8 cellular contexts compared by ENCODE assay signal in genomic region chr2:162073776-162074578, GRCh38. TPM values are rescaled to one million over a fixed set of nuclear protein-coding genes. Genes with fewer than 3 reads are reported as not detected.
DNase-seq lines count a peak whose midpoint lies in the region; ATAC-seq and TF ChIP-seq lines count a peak whose summit lies in the region.

DPP4 (minus strand) TSS chr2:162074215; CDS start chr2:162073981, 234 bp downstream.

- DNase-seq in ELF-1 (ENCODE audit: low read depth, low spot score), result peak; percentile 40
- peak; percentile 72 for DNase-seq in activated CD4-positive, alpha-beta T cell treated with anti-CD3 and anti-CD28 coated beads for 48 hours
- DNase-seq in myocyte (ENCODE audit: low read depth), result peak; percentile 52
- peak; percentile 68 for DNase-seq in stomach
- no peak for DNase-seq in NCI-H187 treated with DMSO at 0.1 percent for 48 hours (lab: John Stamatoyannopoulos, UW)

- intact Hi-C loops in stomach (cut with DNase I; ENCODE audit: low total_unique reads), result no loop called here

- H3K36me3 ChIP-seq in HUES48 (ENCODE audit: control insufficient read depth, insufficient read depth, low read length), result no peaks in the 10 kb centered on the region
- H3K36me3 ChIP-seq in endocrine pancreas (ENCODE audit: control insufficient read depth, insufficient read depth, low read length), result no peaks in the 10 kb centered on the region
- no peaks in the 10 kb centered on the region for H3K36me3 ChIP-seq in stomach

- no peak for TF ChIP-seq EP300 in stomach (IDR thresholded peaks at IDR 0.05)

- peaks cover 7% of the 10 kb centered on the region for H3K9me3 ChIP-seq in HUES48 (ENCODE audit: control insufficient read depth, insufficient read depth, low read length)
- no peaks in the 10 kb centered on the region for H3K9me3 ChIP-seq in endocrine pancreas (ENCODE audit: control insufficient read depth, low read length)
- H3K9me3 ChIP-seq in stomach, result peaks cover 0 to 7% (median 4%) of the 10 kb centered on the region in 4 donors

- H3K27ac ChIP-seq in HUES48 (ENCODE audit: low read depth, low read length), result peak within 1 kb of the TSS; percentile 52
- H3K27ac ChIP-seq in stomach, result peak within 1 kb of the TSS in 4 of 5 donors; percentile 44 to 50 (median 50)

- no peak for TF ChIP-seq CTCF in stomach (IDR thresholded peaks at IDR 0.05)

- ATAC-seq in GM21390 (IDR thresholded peaks at IDR 0.05; ENCODE audit: unreplicated experiment), result peak; percentile 92

- H3K9ac ChIP-seq in HUES48 (ENCODE audit: low read depth, low read length) (peak within 1 kb of the TSS; percentile 27), endocrine pancreas (ENCODE audit: control insufficient read depth, insufficient read depth, low read length) (peak within 1 kb of the TSS; percentile 50)

- H3K4me1 ChIP-seq in HUES48 (ENCODE audit: control insufficient read depth, insufficient read depth, low read length) (peaks cover 29% of the 10 kb centered on the region), endocrine pancreas (ENCODE audit: control insufficient read depth, insufficient read depth, low read length) (no peaks in the 10 kb centered on the region), stomach (peaks cover 23 to 43% (median 30%) of the 10 kb centered on the region in 4 donors)

- 1 to 4% (median 1%) methylated on average over 4 to 76 of the region's 76 CpGs for WGBS in stomach, 5 donors

- H3K27me3 ChIP-seq in HUES48 (ENCODE audit: control insufficient read depth, insufficient read depth, low read length) (peaks cover 38% of the 10 kb centered on the region), endocrine pancreas (ENCODE audit: control insufficient read depth, insufficient read depth, low read length) (no peaks in the 10 kb centered on the region), stomach (peaks cover 0 to 18% (median 5%) of the 10 kb centered on the region in 3 donors)

- no peak for TF ChIP-seq POLR2A in stomach (IDR thresholded peaks at IDR 0.05)

- H3K4me3 ChIP-seq in HUES48 (ENCODE audit: low read depth, low read length), result peak within 1 kb of the TSS; percentile 87
- H3K4me3 ChIP-seq in endocrine pancreas (ENCODE audit: control insufficient read depth, insufficient read depth, low read length), result peak within 1 kb of the TSS; percentile 70
- H3K4me3 ChIP-seq in stomach, result peak within 1 kb of the TSS; percentile 56 to 73 (median 60)

RNA-seq across cellular contexts. Expression of gene DPP4, which starts in this region (rescaled TPM):
- total RNA-seq in myocyte, result 13.0 and 19.6 TPM in 2 replicates
- polyA plus RNA-seq in myocyte (2012), result 2.8 TPM
- 10 to 100 TPM in 2 of 5 donors, 1 to 10 TPM in 2, under 1 TPM in 1; 0.58 to 30.1 (median 7.6) TPM for total RNA-seq in stomach
- 1 to 10 TPM in 1 of 3 donors, under 1 TPM in 2; 0.15 to 3.1 (median 0.58) TPM for polyA plus RNA-seq in stomach
